1 cellular context compared by ENCODE assay signal in genomic region chr18:73842795-73843394, GRCh38.
TF ChIP-seq lines count a peak whose summit lies in the region.

No MANE protein-coding gene starts in this region.

TF ChIP-seq in WTC11, 78 proteins besides CTCF, POLR2A, EP300 and RAD21 (continued from another document):
- TF ChIP-seq, protein P1, sequence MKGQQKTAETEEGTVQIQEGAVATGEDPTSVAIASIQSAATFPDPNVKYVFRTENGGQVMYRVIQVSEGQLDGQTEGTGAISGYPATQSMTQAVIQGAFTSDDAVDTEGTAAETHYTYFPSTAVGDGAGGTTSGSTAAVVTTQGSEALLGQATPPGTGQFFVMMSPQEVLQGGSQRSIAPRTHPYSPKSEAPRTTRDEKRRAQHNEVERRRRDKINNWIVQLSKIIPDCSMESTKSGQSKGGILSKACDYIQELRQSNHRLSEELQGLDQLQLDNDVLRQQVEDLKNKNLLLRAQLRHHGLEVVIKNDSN (CRISPR knock-in tag; IDR thresholded peaks at IDR 0.05): no peak
- TF ChIP-seq TEAD4 (CRISPR knock-in tag; IDR thresholded peaks at IDR 0.05) (no peak), CDX4 (CRISPR knock-in tag; IDR thresholded peaks at IDR 0.05; ENCODE audit: borderline replicate concordance) (no peak), NR1H2 (CRISPR knock-in tag; IDR thresholded peaks at IDR 0.05) (no peak)
- TF ChIP-seq, protein P2, sequence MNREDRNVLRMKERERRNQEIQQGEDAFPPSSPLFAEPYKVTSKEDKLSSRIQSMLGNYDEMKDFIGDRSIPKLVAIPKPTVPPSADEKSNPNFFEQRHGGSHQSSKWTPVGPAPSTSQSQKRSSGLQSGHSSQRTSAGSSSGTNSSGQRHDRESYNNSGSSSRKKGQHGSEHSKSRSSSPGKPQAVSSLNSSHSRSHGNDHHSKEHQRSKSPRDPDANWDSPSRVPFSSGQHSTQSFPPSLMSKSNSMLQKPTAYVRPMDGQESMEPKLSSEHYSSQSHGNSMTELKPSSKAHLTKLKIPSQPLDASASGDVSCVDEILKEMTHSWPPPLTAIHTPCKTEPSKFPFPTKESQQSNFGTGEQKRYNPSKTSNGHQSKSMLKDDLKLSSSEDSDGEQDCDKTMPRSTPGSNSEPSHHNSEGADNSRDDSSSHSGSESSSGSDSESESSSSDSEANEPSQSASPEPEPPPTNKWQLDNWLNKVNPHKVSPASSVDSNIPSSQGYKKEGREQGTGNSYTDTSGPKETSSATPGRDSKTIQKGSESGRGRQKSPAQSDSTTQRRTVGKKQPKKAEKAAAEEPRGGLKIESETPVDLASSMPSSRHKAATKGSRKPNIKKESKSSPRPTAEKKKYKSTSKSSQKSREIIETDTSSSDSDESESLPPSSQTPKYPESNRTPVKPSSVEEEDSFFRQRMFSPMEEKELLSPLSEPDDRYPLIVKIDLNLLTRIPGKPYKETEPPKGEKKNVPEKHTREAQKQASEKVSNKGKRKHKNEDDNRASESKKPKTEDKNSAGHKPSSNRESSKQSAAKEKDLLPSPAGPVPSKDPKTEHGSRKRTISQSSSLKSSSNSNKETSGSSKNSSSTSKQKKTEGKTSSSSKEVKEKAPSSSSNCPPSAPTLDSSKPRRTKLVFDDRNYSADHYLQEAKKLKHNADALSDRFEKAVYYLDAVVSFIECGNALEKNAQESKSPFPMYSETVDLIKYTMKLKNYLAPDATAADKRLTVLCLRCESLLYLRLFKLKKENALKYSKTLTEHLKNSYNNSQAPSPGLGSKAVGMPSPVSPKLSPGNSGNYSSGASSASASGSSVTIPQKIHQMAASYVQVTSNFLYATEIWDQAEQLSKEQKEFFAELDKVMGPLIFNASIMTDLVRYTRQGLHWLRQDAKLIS (CRISPR knock-in tag; IDR thresholded peaks at IDR 0.05; ENCODE audit: borderline replicate concordance): no peak
